7 cellular contexts compared by ENCODE assay signal in the genomic region with DNA sequence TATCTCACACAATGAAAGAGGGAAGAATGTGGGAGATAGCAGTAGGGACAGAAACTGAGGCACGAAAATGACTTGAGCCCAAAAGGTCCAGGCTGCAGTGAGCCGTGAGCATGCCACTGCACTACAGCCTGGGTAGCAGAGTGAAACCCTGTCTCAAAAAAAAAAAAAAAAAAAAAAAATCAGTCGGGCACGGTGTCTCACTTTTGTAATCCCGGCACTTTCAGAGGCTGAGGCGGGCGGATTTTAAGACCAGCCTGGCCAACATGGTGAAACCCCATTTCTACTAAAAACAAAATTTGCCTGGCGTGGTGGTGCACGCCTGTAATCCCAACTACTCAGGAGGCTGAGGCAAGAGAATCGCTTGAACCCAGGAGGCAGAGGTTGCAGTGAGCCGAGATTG. TPM values are rescaled to one million over a fixed set of nuclear protein-coding genes. Genes with fewer than 3 reads are reported as not detected.
DNase-seq lines count a peak whose midpoint lies in the region; ATAC-seq and TF ChIP-seq lines count a peak whose summit lies in the region.
"Not testable (repeated sequence)": the region's sequence is repeated elsewhere in the genome, so short reads cannot be mapped to it uniquely, and the experiment has no call there.

No MANE protein-coding gene starts in this region.

- H2AK5ac ChIP-seq in H9 (ENCODE audit: insufficient read length, low read length): not testable (repeated sequence)

- H3K27ac Mint-ChIP-seq in H9; activated T-helper 17 cell treated with anti-CD3 and anti-CD28 coated beads, Interleukin-2, amount 50 U/mL, for 72 hours: not testable (repeated sequence)
- peak overlapping the region; percentile 51 for H3K27ac Mint-ChIP-seq in activated CD4-positive, alpha-beta T cell treated with anti-CD3 and anti-CD28 coated beads for 36 hours

- CTCF ChIA-PET in PC-9 (lab: Charles Lee): not testable (repeated sequence)
- CTCF ChIA-PET in activated CD4-positive, alpha-beta T cell treated with anti-CD3 and anti-CD28 coated beads for 36 hours (lab: Charles Lee): interaction anchor here (1.6 kb wide), 1 partner anchor 9 kb away, joined by 9 read pairs; no protein-coding TSS in a partner anchor

- intact Hi-C loops in PC-9 (cut with micrococcal nuclease; ENCODE audit: unreplicated experiment): loop anchor here (2.0 kb wide), 1 partner anchor 30 kb away; no protein-coding TSS in a partner anchor
- intact Hi-C loops in activated CD4-positive, alpha-beta T cell treated with anti-CD3 and anti-CD28 coated beads for 36 hours (cut with DNase I, micrococcal nuclease); left ventricle myocardium inferior (cut with micrococcal nuclease); gastrocnemius medialis (cut with DNase I; ENCODE audit: low total_unique reads): not testable (repeated sequence)

- not testable (repeated sequence) for H3K9me3 Mint-ChIP-seq in H9; activated CD4-positive, alpha-beta T cell treated with anti-CD3 and anti-CD28 coated beads for 36 hours (ENCODE audit: low read depth); activated T-helper 17 cell treated with anti-CD3 and anti-CD28 coated beads, Interleukin-2, amount 50 U/mL, for 72 hours

- not testable (repeated sequence) for H4K20me1 ChIP-seq in H9 (ENCODE audit: control insufficient read depth, insufficient read depth, insufficient read length); PC-9 (ENCODE audit: insufficient read depth)

- POLR2A ChIA-PET in PC-9 (lab: Charles Lee; ENCODE audit: unreplicated experiment); activated CD4-positive, alpha-beta T cell treated with anti-CD3 and anti-CD28 coated beads for 36 hours (lab: Charles Lee): not testable (repeated sequence)

- H3K4me3 Mint-ChIP-seq in H9; activated CD4-positive, alpha-beta T cell treated with anti-CD3 and anti-CD28 coated beads for 36 hours: not testable (repeated sequence)
- H3K4me3 Mint-ChIP-seq in activated T-helper 17 cell treated with anti-CD3 and anti-CD28 coated beads, Interleukin-2, amount 50 U/mL, for 72 hours: peak overlapping the region; percentile 81

- not testable (repeated sequence) for H3K9ac ChIP-seq in H9 (ENCODE audit: extremely low read depth, insufficient read length, low read length)

- peaks cover 28% of the 10 kb centered on the region for H3F3A ChIP-seq in PC-9 (ENCODE audit: insufficient read depth, low read depth)

- not testable (repeated sequence) for BruUV-seq in PC-9 (replicated peaks; lab: Mats Ljungman, UMichigan)

- not testable (repeated sequence) for H3K79me2 ChIP-seq in H9 (ENCODE audit: insufficient read depth, low read length); PC-9 (ENCODE audit: low read depth)

- H4K8ac ChIP-seq in H9 (replicated peaks; ENCODE audit: insufficient read length, low read depth, low read length): not testable (repeated sequence)

- DNase-seq in H9, PC-9, left ventricle myocardium inferior, gastrocnemius medialis: not testable (repeated sequence)
- DNase-seq in activated CD4-positive, alpha-beta T cell treated with anti-CD3 and anti-CD28 coated beads for 36 hours: peak; percentile 41

- not testable (repeated sequence) for H3K79me1 ChIP-seq in H9 (ENCODE audit: insufficient read depth, low read depth, low read length, poor library complexity, severe bottlenecking)

- H3K4me1 ChIP-seq in H9 (ENCODE audit: insufficient read depth, low read length): not testable (repeated sequence)
- H3K4me1 ChIP-seq in PC-9 (replicated peaks; ENCODE audit: insufficient read depth) (peaks cover 44% of the 10 kb centered on the region), left ventricle myocardium inferior (peaks cover 37% of the 10 kb centered on the region), gastrocnemius medialis (peaks cover 19 to 21% of the 10 kb centered on the region in 2 donors)

- H3K23ac ChIP-seq in H9 (ENCODE audit: insufficient read length, low read depth, low read length): not testable (repeated sequence)

- H3K4me2 ChIP-seq in H9 (ENCODE audit: insufficient read depth, insufficient read length, low read length): not testable (repeated sequence)
- peak overlapping the region; percentile 84; the same call in 1 of the 2 replicates for H3K4me2 ChIP-seq in PC-9

- not testable (repeated sequence) for H4K91ac ChIP-seq in H9 (ENCODE audit: insufficient read length, low read depth, low read length)

- not testable (repeated sequence) for H2AFZ ChIP-seq in H9 (ENCODE audit: low read length); PC-9

- not testable (repeated sequence) for H3T11ph ChIP-seq in H9 (ENCODE audit: low read length)

- not testable (repeated sequence) for TF ChIP-seq POLR2A in gastrocnemius medialis (IDR thresholded peaks at IDR 0.05)

- not testable (repeated sequence) for H3K4me1 Mint-ChIP-seq in H9
- peaks cover 81% of the 10 kb centered on the region for H3K4me1 Mint-ChIP-seq in activated CD4-positive, alpha-beta T cell treated with anti-CD3 and anti-CD28 coated beads for 36 hours
- H3K4me1 Mint-ChIP-seq in activated T-helper 17 cell treated with anti-CD3 and anti-CD28 coated beads, Interleukin-2, amount 50 U/mL, for 72 hours: peaks cover 22% of the 10 kb centered on the region

- H3K56ac ChIP-seq in H9 (ENCODE audit: insufficient read length, low read depth, low read length): peak overlapping the region; percentile 24

- not testable (repeated sequence) for H3K27me3 ChIP-seq in H9 (ENCODE audit: insufficient read depth, low read length); PC-9 (ENCODE audit: insufficient read depth, low read depth); left ventricle myocardium inferior (ENCODE audit: low read depth); gastrocnemius medialis

- H3K27ac ChIP-seq in C4-2B (0 out of 2 replicates have a peak overlapping the region, but pooled peaks have one; percentile 42), PC-9 (peak overlapping the region; percentile 84), left ventricle myocardium inferior (replicated peaks) (peak overlapping the region; percentile 92), gastrocnemius medialis (peak overlapping the region; percentile 80 to 87 (median 84))
- not testable (repeated sequence) for H3K27ac ChIP-seq in H9 (ENCODE audit: insufficient read length, low read depth, low read length)

- WGBS in H9 (ENCODE audit: extremely low coverage, insufficient read length, low lambda C conversion rate): no CpG with 5 or more reads among the region's 11 CpGs

- not testable (repeated sequence) for H2BK20ac ChIP-seq in H9 (ENCODE audit: low read depth, low read length, poor library complexity, severe bottlenecking)

- in situ Hi-C loops in gastrocnemius medialis (cut with MboI; ENCODE audit: low sequenced_read_pairs in 4 of 4): not testable (repeated sequence)

- not testable (repeated sequence) for H3K23me2 ChIP-seq in H9 (ENCODE audit: insufficient read length, low read depth, low read length, poor library complexity, severe bottlenecking)

- not testable (repeated sequence) for H2BK12ac ChIP-seq in H9 (ENCODE audit: insufficient read length, low read depth, low read length)

- not testable (repeated sequence) for H2BK120ac ChIP-seq in H9 (ENCODE audit: low read depth, low read length, poor library complexity, severe bottlenecking)

- not testable (repeated sequence) for H3K4me3 ChIP-seq in PC-9, left ventricle myocardium inferior, gastrocnemius medialis

- H3K14ac ChIP-seq in H9 (ENCODE audit: insufficient read depth, low read length): not testable (repeated sequence)

- H3K36me3 ChIP-seq in PC-9 (ENCODE audit: low read depth); left ventricle myocardium inferior; gastrocnemius medialis: not testable (repeated sequence)

- H4K5ac ChIP-seq in H9 (ENCODE audit: insufficient read length, low read depth, low read length): not testable (repeated sequence)

- not testable (repeated sequence) for H2BK5ac ChIP-seq in H9 (ENCODE audit: insufficient read length, low read length)

- not testable (repeated sequence) for H3K9me3 ChIP-seq in H9 (ENCODE audit: control insufficient read depth, low read depth, low read length); PC-9 (ENCODE audit: insufficient read depth, low read depth); gastrocnemius medialis
- peaks cover 12% of the 10 kb centered on the region for H3K9me3 ChIP-seq in left ventricle myocardium inferior (replicated peaks)

- not testable (repeated sequence) for TF ChIP-seq CTCF in C4-2B (conservative IDR thresholded peaks at IDR 0.05); H9 (conservative IDR thresholded peaks at IDR 0.05); PC-9 (conservative IDR thresholded peaks at IDR 0.05); left ventricle myocardium inferior (IDR thresholded peaks at IDR 0.05; ENCODE audit: borderline replicate concordance); gastrocnemius medialis (IDR thresholded peaks at IDR 0.05 in 4 of 5, conservative IDR thresholded peaks at IDR 0.05 in 1 of 5)

- not testable (repeated sequence) for H3K36me3 Mint-ChIP-seq in H9 (ENCODE audit: insufficient read depth in 1 of 3, low read depth in 3 of 3); activated T-helper 17 cell treated with anti-CD3 and anti-CD28 coated beads, Interleukin-2, amount 50 U/mL, for 72 hours (ENCODE audit: low read depth)
- peaks cover 10% of the 10 kb centered on the region for H3K36me3 Mint-ChIP-seq in activated CD4-positive, alpha-beta T cell treated with anti-CD3 and anti-CD28 coated beads for 36 hours (ENCODE audit: low read depth)

- H3K4ac ChIP-seq in H9 (ENCODE audit: low read depth, low read length): not testable (repeated sequence)

- not testable (repeated sequence) for H3K9me2 ChIP-seq in PC-9 (ENCODE audit: insufficient read depth)

- H3K18ac ChIP-seq in H9 (ENCODE audit: insufficient read length, low read depth, low read length): not testable (repeated sequence)

- H2BK15ac ChIP-seq in H9 (ENCODE audit: low read depth, low read length): not testable (repeated sequence)

- not testable (repeated sequence) for H3K27me3 Mint-ChIP-seq in H9 (ENCODE audit: low read depth); activated CD4-positive, alpha-beta T cell treated with anti-CD3 and anti-CD28 coated beads for 36 hours; activated T-helper 17 cell treated with anti-CD3 and anti-CD28 coated beads, Interleukin-2, amount 50 U/mL, for 72 hours

- ATAC-seq in activated CD4-positive, alpha-beta T cell treated with anti-CD3 and anti-CD28 coated beads for 36 hours; gastrocnemius medialis: not testable (repeated sequence)
- peak; percentile 34 for ATAC-seq in activated T-helper 17 cell treated with anti-CD3 and anti-CD28 coated beads, Interleukin-2, amount 50 U/mL, for 72 hours (replicated peaks)

RNA-seq across cellular contexts. Expression of a gene that starts 7.1 kb away (rescaled TPM):
- total RNA-seq in H9 (2021): 22.3 and 23.3 TPM in 2 replicates
- 40.3 and 78.0 TPM in 2 replicates for total RNA-seq in PC-9 (2021)
- total RNA-seq in activated CD4-positive, alpha-beta T cell treated with anti-CD3 and anti-CD28 coated beads for 36 hours: 10 to 100 TPM; 76.4 to 83.4 TPM
- total RNA-seq in activated T-helper 17 cell treated with anti-CD3 and anti-CD28 coated beads, Interleukin-2, amount 50 U/mL, for 72 hours: 10 to 100 TPM; 55.4 to 64.2 TPM
- 23.8 TPM for total RNA-seq in left ventricle myocardium inferior
- total RNA-seq in gastrocnemius medialis: 10 to 100 TPM; 52.5 to 86.1 (median 70.1) TPM
